In genomic region chr1:1142844-1143243, GRCh38 we compare ENCODE assay signal across 26 cellular contexts. TPM values are rescaled to one million over a fixed set of nuclear protein-coding genes. Genes with fewer than 3 reads are reported as not detected.
DNase-seq lines count a peak whose midpoint lies in the region; ATAC-seq, FAIRE-seq and TF ChIP-seq lines count a peak whose summit lies in the region.
"Had no signal": no experiment of that assay in that cellular context is flagged by ENCODE, and none has a peak within 500 bp of the region (broad histone marks: within the 10 kb centered on the region; RNA-seq: fewer than 3 reads in every experiment).

No MANE protein-coding gene starts in this region.

- CTCF ChIA-PET in activated CD4-positive, alpha-beta T cell treated with anti-CD3 and anti-CD28 coated beads, Interleukin-2, amount 10 ng/mL, durations not matched to agents 7 days and 5 days (lab: Charles Lee) = interaction anchor here (1.1 kb wide), 1 partner anchor 13 kb away, joined by 3 read pairs; no protein-coding TSS in a partner anchor
- CTCF ChIA-PET in HEK293 (lab: Yijun Ruan, JAX) = no interaction called here

- no peak overlapping the region for H3K9ac ChIP-seq in neuronal stem cell (ENCODE audit: low read depth, low read length, poor library complexity)
- H3K9ac ChIP-seq: KMS-11 had no signal

- H2BK120ac ChIP-seq in neuronal stem cell (ENCODE audit: low read depth, low read length) = peak overlapping the region; percentile 47

- TF ChIP-seq CTCF in HEK293 (tag by site-specific recombination; IDR thresholded peaks at IDR 0.05) (no peak), D721Med (IDR thresholded peaks at IDR 0.05; ENCODE audit: insufficient read depth, missing control alignments) (no peak)

- H3K27ac ChIP-seq in HEK293 (ENCODE audit: extremely low read depth, low read depth, low read length) (no peak overlapping the region), neuronal stem cell (replicated peaks; ENCODE audit: low read length) (no peak overlapping the region)
- H3K27ac ChIP-seq: KMS-11, lower lobe of right lung had no signal

- H2BK15ac ChIP-seq in neuronal stem cell (ENCODE audit: low read length) = peak overlapping the region; percentile 95

- no peak for DNase-seq in activated CD4-positive, alpha-beta T cell treated with anti-CD3 and anti-CD28 coated beads, Interleukin-2, amount 10 ng/mL, durations not matched to agents 7 days and 5 days
- no peak for DNase-seq in activated CD4-positive, alpha-beta T cell treated with anti-CD3 and anti-CD28 coated beads, Interleukin-2, amount 50 U/mL, for 48 hours
- DNase-seq in neuronal stem cell (ENCODE audit: low spot score) = no peak
- DNase-seq in D721Med (ENCODE audit: insufficient read length, low spot score) = no peak
- DNase-seq in activated effector memory CD4-positive, alpha-beta T cell treated with anti-CD3 and anti-CD28 coated beads, Interleukin-2, amount 50 U/mL, for 16 hours = no peak
- DNase-seq: activated CD4-positive, CD25-positive, alpha-beta regulatory T cell; activated CD8-positive, alpha-beta memory T cell treated with anti-CD3 and anti-CD28 coated beads, Interleukin-2, amount 10 ng/mL, durations not matched to agents 7 days and 5 days; aorta; dermis blood vessel endothelial cell; GDM1; H9; lower lobe of right lung; NCI-H1694; NCI-H2171; NCI-H524 treated with DMSO at 0.1 percent for 48 hours; retina; RPMI8226 had no signal

- H3K36me3 ChIP-seq in HEK293 (ENCODE audit: control insufficient read depth in 2 of 2, insufficient read depth in 1 of 2, low read length in 2 of 2) (no peaks in the 10 kb centered on the region), neuronal stem cell (replicated peaks in 1 of 2; ENCODE audit: control insufficient read depth in 2 of 2, insufficient read depth in 2 of 2, low read length in 2 of 2) (no peaks in the 10 kb centered on the region)
- H3K36me3 ChIP-seq: lower lobe of right lung had no signal

- H3K27me3 ChIP-seq in neuronal stem cell (ENCODE audit: control insufficient read depth in 3 of 3, insufficient read depth in 3 of 3, low read depth in 1 of 3, low read length in 3 of 3) = peaks cover 0 to 19% (median 4%) of the 10 kb centered on the region in 3 experiments

- no peak for FAIRE-seq in D721Med (lab: Jason Lieb, UNC)

- H3K4me2 ChIP-seq in neuronal stem cell (ENCODE audit: insufficient read depth, low read length, poor library complexity, severe bottlenecking) = no peak overlapping the region
- H3K4me2 ChIP-seq: KMS-11 had no signal

- H3K4me1 ChIP-seq in HEK293 (ENCODE audit: control insufficient read depth, insufficient read depth, low read length) (no peaks in the 10 kb centered on the region), neuronal stem cell (ENCODE audit: control insufficient read depth in 2 of 2, insufficient read depth in 1 of 2, low read depth in 1 of 2, low read length in 2 of 2) (peaks cover 4 to 5% of the 10 kb centered on the region in 2 donors)

- H3K79me1 ChIP-seq in neuronal stem cell (ENCODE audit: low read depth, low read length) = peaks cover 7% of the 10 kb centered on the region

- peak overlapping the region; percentile 99 for H2AK5ac ChIP-seq in neuronal stem cell (ENCODE audit: low read depth, low read length)

- WGBS in neuronal stem cell (ENCODE audit: extremely low coverage in 2 of 2, insufficient read length in 2 of 2, insufficient replicate concordance in 1 of 2), 2 donors = no CpG with 5 or more reads among the region's 19 CpGs

- H3K36me3 Mint-ChIP-seq in activated CD4-positive, alpha-beta T cell treated with anti-CD3 and anti-CD28 coated beads, Interleukin-2, amount 10 ng/mL, durations not matched to agents 7 days and 5 days (ENCODE audit: low read depth) = no peaks in the 10 kb centered on the region
- H3K36me3 Mint-ChIP-seq in activated T-helper 17 cell treated with anti-CD3 and anti-CD28 coated beads, Interleukin-2, amount 50 U/mL, for 72 hours (ENCODE audit: low read depth) = no peaks in the 10 kb centered on the region
- H3K36me3 Mint-ChIP-seq: activated CD8-positive, alpha-beta memory T cell treated with anti-CD3 and anti-CD28 coated beads, Interleukin-2, amount 10 ng/mL, durations not matched to agents 7 days and 5 days; CD14-positive monocyte had no signal

- H3K9me3 ChIP-seq in HEK293 (ENCODE audit: control insufficient read depth, insufficient read depth, low read depth, low read length) = no peaks in the 10 kb centered on the region
- H3K9me3 ChIP-seq in neuronal stem cell (replicated peaks in 1 of 2; ENCODE audit: control insufficient read depth in 2 of 2, insufficient read depth in 1 of 2, low read depth in 1 of 2, low read length in 2 of 2) = no peaks in the 10 kb centered on the region
- H3K9me3 ChIP-seq: lower lobe of right lung had no signal

- no peak overlapping the region for H3K4ac ChIP-seq in neuronal stem cell (ENCODE audit: low read length)

- H3K18ac ChIP-seq in neuronal stem cell (ENCODE audit: low read length) = peak overlapping the region; percentile 71

- ATAC-seq in activated T-helper 17 cell treated with anti-CD3 and anti-CD28 coated beads, Interleukin-2, amount 50 U/mL, for 72 hours (replicated peaks) = no peak
- no peak for ATAC-seq in HG03520 (IDR thresholded peaks at IDR 0.05; ENCODE audit: unreplicated experiment)
- ATAC-seq: activated CD8-positive, alpha-beta memory T cell treated with anti-CD3 and anti-CD28 coated beads, Interleukin-2, amount 10 ng/mL, durations not matched to agents 7 days and 5 days had no signal

- no peak overlapping the region for H4K8ac ChIP-seq in neuronal stem cell (ENCODE audit: low read depth, low read length)

- H3K27me3 Mint-ChIP-seq in activated CD4-positive, alpha-beta T cell treated with anti-CD3 and anti-CD28 coated beads, Interleukin-2, amount 10 ng/mL, durations not matched to agents 7 days and 5 days = no peaks in the 10 kb centered on the region
- H3K27me3 Mint-ChIP-seq in activated T-helper 17 cell treated with anti-CD3 and anti-CD28 coated beads, Interleukin-2, amount 50 U/mL, for 72 hours = no peaks in the 10 kb centered on the region
- H3K27me3 Mint-ChIP-seq: activated CD8-positive, alpha-beta memory T cell treated with anti-CD3 and anti-CD28 coated beads, Interleukin-2, amount 10 ng/mL, durations not matched to agents 7 days and 5 days had no signal

- H3K27ac Mint-ChIP-seq in activated CD4-positive, alpha-beta T cell treated with anti-CD3 and anti-CD28 coated beads, Interleukin-2, amount 10 ng/mL, durations not matched to agents 7 days and 5 days = peak overlapping the region; percentile 65
- peak overlapping the region; percentile 89 for H3K27ac Mint-ChIP-seq in activated T-helper 17 cell treated with anti-CD3 and anti-CD28 coated beads, Interleukin-2, amount 50 U/mL, for 72 hours
- H3K27ac Mint-ChIP-seq: H9 had no signal

- no peak overlapping the region for H3K4me3 ChIP-seq in HEK293 (ENCODE audit: low read depth, low read length)
- H3K4me3 ChIP-seq in neuronal stem cell (ENCODE audit: low read length in 2 of 2) = no peak overlapping the region
- H3K4me3 ChIP-seq: lower lobe of right lung had no signal

- peak overlapping the region; percentile 75 for H2BK5ac ChIP-seq in neuronal stem cell (ENCODE audit: low read length)

- H4K91ac ChIP-seq in neuronal stem cell (ENCODE audit: low read depth, low read length, poor library complexity) = no peak overlapping the region

- no peak overlapping the region for H3K23ac ChIP-seq in neuronal stem cell (ENCODE audit: low read depth, low read length, poor library complexity)

- H3K4me3 Mint-ChIP-seq in activated CD4-positive, alpha-beta T cell treated with anti-CD3 and anti-CD28 coated beads, Interleukin-2, amount 10 ng/mL, durations not matched to agents 7 days and 5 days = no peak overlapping the region
- H3K4me3 Mint-ChIP-seq in activated T-helper 17 cell treated with anti-CD3 and anti-CD28 coated beads, Interleukin-2, amount 50 U/mL, for 72 hours = peak overlapping the region; percentile 71
- H3K4me3 Mint-ChIP-seq: activated CD8-positive, alpha-beta memory T cell treated with anti-CD3 and anti-CD28 coated beads, Interleukin-2, amount 10 ng/mL, durations not matched to agents 7 days and 5 days; CD14-positive monocyte; H9 had no signal

- POLR2A ChIA-PET in activated CD4-positive, alpha-beta T cell treated with anti-CD3 and anti-CD28 coated beads, Interleukin-2, amount 10 ng/mL, durations not matched to agents 7 days and 5 days (lab: Charles Lee) = no interaction called here
- POLR2A ChIA-PET in HEK293 (lab: Yijun Ruan, JAX) = no interaction called here

- H3K9me3 Mint-ChIP-seq in activated CD4-positive, alpha-beta T cell treated with anti-CD3 and anti-CD28 coated beads, Interleukin-2, amount 10 ng/mL, durations not matched to agents 7 days and 5 days = no peaks in the 10 kb centered on the region
- no peaks in the 10 kb centered on the region for H3K9me3 Mint-ChIP-seq in activated T-helper 17 cell treated with anti-CD3 and anti-CD28 coated beads, Interleukin-2, amount 50 U/mL, for 72 hours
- H3K9me3 Mint-ChIP-seq: CD14-positive monocyte, H9 had no signal

- H3K14ac ChIP-seq in neuronal stem cell (ENCODE audit: low read length) = peak overlapping the region; percentile 89

- H3K4me1 Mint-ChIP-seq in activated CD4-positive, alpha-beta T cell treated with anti-CD3 and anti-CD28 coated beads, Interleukin-2, amount 10 ng/mL, durations not matched to agents 7 days and 5 days = peaks cover 32% of the 10 kb centered on the region
- H3K4me1 Mint-ChIP-seq in activated T-helper 17 cell treated with anti-CD3 and anti-CD28 coated beads, Interleukin-2, amount 50 U/mL, for 72 hours = no peaks in the 10 kb centered on the region

- H2AFZ ChIP-seq in neuronal stem cell (ENCODE audit: low read length) = peak overlapping the region; percentile 17

- H2BK12ac ChIP-seq in neuronal stem cell (ENCODE audit: low read length) = peak overlapping the region; percentile 47

TF ChIP-seq in HEK293, 187 proteins besides CTCF, POLR2A, EP300 and RAD21:
- TF ChIP-seq HOXC10 (CRISPR knock-in tag; IDR thresholded peaks at IDR 0.05) = no peak
- TF ChIP-seq ZNF341 (tag by site-specific recombination; IDR thresholded peaks at IDR 0.05; ENCODE audit: low read depth) = peak; percentile 29; the same call in 1 of the 2 replicates

RNA-seq across cellular contexts. Expression of gene C1orf159, which starts 27.0 kb away (rescaled TPM):
- total RNA-seq in activated CD4-positive, alpha-beta T cell treated with anti-CD3 and anti-CD28 coated beads, Interleukin-2, amount 10 ng/mL, durations not matched to agents 7 days and 5 days = 10 to 100 TPM; 18.0 to 22.0 TPM
- 10 to 100 TPM; 15.7 to 18.8 TPM for total RNA-seq in activated T-helper 17 cell treated with anti-CD3 and anti-CD28 coated beads, Interleukin-2, amount 50 U/mL, for 72 hours
- polyA plus RNA-seq in neuronal stem cell (2013, experiment 1 of 2) = 12.3 TPM
- 11.7 TPM for polyA plus RNA-seq in neuronal stem cell (2013, experiment 2 of 2)

RNA-seq across cellular contexts. Expression of gene TTLL10, which starts 30.8 kb away (rescaled TPM):
- total RNA-seq in activated CD4-positive, alpha-beta T cell treated with anti-CD3 and anti-CD28 coated beads, Interleukin-2, amount 10 ng/mL, durations not matched to agents 7 days and 5 days = under 1 TPM; 0.15 to 0.27 TPM
- total RNA-seq in activated T-helper 17 cell treated with anti-CD3 and anti-CD28 coated beads, Interleukin-2, amount 50 U/mL, for 72 hours = under 1 TPM in 1 of 2 donors, not detected in 1; 0.11 TPM
- polyA plus RNA-seq in neuronal stem cell (2013, experiment 1 of 2) = 1.3 TPM
- 1.3 TPM for polyA plus RNA-seq in neuronal stem cell (2013, experiment 2 of 2)
- total RNA-seq: A673; activated CD8-positive, alpha-beta memory T cell treated with anti-CD3 and anti-CD28 coated beads, Interleukin-2, amount 10 ng/mL, durations not matched to agents 7 days and 5 days; dermis blood vessel endothelial cell; kidney epithelial cell; osteocyte; urinary bladder had no signal
- polyA plus RNA-seq: aorta had no signal
